In the genomic region with DNA sequence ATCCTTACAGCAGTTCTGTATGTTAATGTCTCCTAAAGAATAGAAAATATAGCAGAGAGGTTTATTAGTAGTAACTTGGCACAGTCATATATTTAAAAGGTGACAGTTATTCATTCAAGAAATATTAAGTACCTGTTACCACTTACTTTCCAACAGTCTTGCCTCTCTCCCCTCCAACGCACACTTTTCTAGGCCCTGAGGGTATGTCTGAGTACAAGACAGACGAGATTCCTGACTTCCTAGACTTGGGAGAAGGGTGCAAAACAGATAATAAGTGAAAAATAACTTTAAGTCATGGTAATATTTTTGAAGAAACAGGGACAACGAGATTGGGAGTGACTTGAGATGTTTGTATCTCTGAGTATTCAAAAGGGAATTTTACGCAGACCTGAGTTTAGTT, we compare ENCODE assay signal across 13 cellular contexts. TPM values are rescaled to one million over a fixed set of nuclear protein-coding genes. Genes with fewer than 3 reads are reported as not detected.
DNase-seq lines count a peak whose midpoint lies in the region; ATAC-seq and TF ChIP-seq lines count a peak whose summit lies in the region.
"Had no signal": no experiment of that assay in that cellular context is flagged by ENCODE, and none has a peak within 500 bp of the region (broad histone marks: within the 10 kb centered on the region; RNA-seq: fewer than 3 reads in every experiment).

No MANE protein-coding gene starts in this region.

- H3K4me3 ChIP-seq in CD4-positive, CD25-positive, alpha-beta regulatory T cell (ENCODE audit: low read depth, low read length) = no peak overlapping the region
- 0 out of 2 replicates have a peak overlapping the region, but pooled peaks have one; percentile 9 for H3K4me3 ChIP-seq in HUES48 (ENCODE audit: low read depth, low read length)
- no peak overlapping the region for H3K4me3 ChIP-seq in H7 (ENCODE audit: insufficient read depth, low read depth, low read length)

- H3K36me3 Mint-ChIP-seq in CD4-positive, CD25-positive, alpha-beta regulatory T cell = peaks cover 35% of the 10 kb centered on the region
- peaks cover 54% of the 10 kb centered on the region for H3K36me3 Mint-ChIP-seq in activated T-helper 1 cell treated with anti-CD3 and anti-CD28 coated beads, Interleukin-12 subunit alpha, Interleukin-12 subunit beta, Interleukin-2, Interleukin-4 antibody, amounts not matched to agents 30 ng/mL and 10 ng/mL and 1 ng/mL, durations not matched to agents 14 hours and 24 hours and 36 hours (ENCODE audit: low read depth)
- peaks cover 17 to 26% of the 10 kb centered on the region in 2 donors for H3K36me3 Mint-ChIP-seq in naive B cell

- H3K9ac ChIP-seq in HUES48 (ENCODE audit: low read depth, low read length) = no peak overlapping the region

- no peak for TF ChIP-seq CTCF in foreskin keratinocyte (conservative IDR thresholded peaks at IDR 0.05)

- H3K27ac ChIP-seq in CD4-positive, CD25-positive, alpha-beta regulatory T cell (ENCODE audit: insufficient read depth, low read length, poor library complexity, severe bottlenecking) = no peak overlapping the region
- H3K27ac ChIP-seq in HUES48 (ENCODE audit: low read depth, low read length) (no peak overlapping the region), foreskin keratinocyte (no peak overlapping the region)

- H3K4me1 ChIP-seq in CD4-positive, CD25-positive, alpha-beta regulatory T cell (ENCODE audit: control insufficient read depth, insufficient read depth, low read length, poor library complexity, severe bottlenecking) = peaks cover 25% of the 10 kb centered on the region
- H3K4me1 ChIP-seq in HUES48 (ENCODE audit: control insufficient read depth, insufficient read depth, low read length) (no peaks in the 10 kb centered on the region), foreskin keratinocyte (peaks cover 8% of the 10 kb centered on the region)

- H3K27me3 ChIP-seq in CD4-positive, CD25-positive, alpha-beta regulatory T cell (ENCODE audit: control insufficient read depth, insufficient read depth, low read length) = no peaks in the 10 kb centered on the region
- no peaks in the 10 kb centered on the region for H3K27me3 ChIP-seq in HUES48 (ENCODE audit: control insufficient read depth, insufficient read depth, low read length)
- no peaks in the 10 kb centered on the region for H3K27me3 ChIP-seq in H7 (ENCODE audit: control insufficient read depth, insufficient read depth, low read length)
- H3K27me3 ChIP-seq in foreskin keratinocyte = no peaks in the 10 kb centered on the region
- H3K27me3 ChIP-seq: vagina had no signal

- no peak for ATAC-seq in CD4-positive, CD25-positive, alpha-beta regulatory T cell (ENCODE audit: low read depth in 2 of 2)
- no peak for ATAC-seq in naive B cell (ENCODE audit: low read depth in 2 of 2)
- no peak for ATAC-seq in HG02588 (IDR thresholded peaks at IDR 0.05; ENCODE audit: unreplicated experiment)
- ATAC-seq in foreskin keratinocyte = no peak
- ATAC-seq: Right ventricle myocardium inferior, sciatic nerve had no signal

- intact Hi-C loops in activated T-helper 1 cell treated with anti-CD3 and anti-CD28 coated beads, Interleukin-12 subunit alpha, Interleukin-12 subunit beta, Interleukin-2, Interleukin-4 antibody, amounts not matched to agents 30 ng/mL and 10 ng/mL and 1 ng/mL, durations not matched to agents 14 hours and 24 hours and 36 hours (cut with micrococcal nuclease) = no loop called here

- no peaks in the 10 kb centered on the region for H3K9me3 Mint-ChIP-seq in CD4-positive, CD25-positive, alpha-beta regulatory T cell
- H3K9me3 Mint-ChIP-seq in activated T-helper 1 cell treated with anti-CD3 and anti-CD28 coated beads, Interleukin-12 subunit alpha, Interleukin-12 subunit beta, Interleukin-2, Interleukin-4 antibody, amounts not matched to agents 30 ng/mL and 10 ng/mL and 1 ng/mL, durations not matched to agents 14 hours and 24 hours and 36 hours = no peaks in the 10 kb centered on the region
- peaks cover 0 to 3% (median 0%) of the 10 kb centered on the region in 7 donors for H3K9me3 Mint-ChIP-seq in naive B cell

- peak overlapping the region; percentile 26 to 36 (median 32) for H3K27ac Mint-ChIP-seq in CD4-positive, CD25-positive, alpha-beta regulatory T cell
- no peak overlapping the region for H3K27ac Mint-ChIP-seq in activated T-helper 1 cell treated with anti-CD3 and anti-CD28 coated beads, Interleukin-12 subunit alpha, Interleukin-12 subunit beta, Interleukin-2, Interleukin-4 antibody, amounts not matched to agents 30 ng/mL and 10 ng/mL and 1 ng/mL, durations not matched to agents 14 hours and 24 hours and 36 hours
- H3K27ac Mint-ChIP-seq in naive B cell = peak overlapping the region in 1 of 6 donors; percentile 10

- peaks cover 24 to 70% (median 43%) of the 10 kb centered on the region in 4 donors for H3K4me1 Mint-ChIP-seq in CD4-positive, CD25-positive, alpha-beta regulatory T cell
- H3K4me1 Mint-ChIP-seq in activated T-helper 1 cell treated with anti-CD3 and anti-CD28 coated beads, Interleukin-12 subunit alpha, Interleukin-12 subunit beta, Interleukin-2, Interleukin-4 antibody, amounts not matched to agents 30 ng/mL and 10 ng/mL and 1 ng/mL, durations not matched to agents 14 hours and 24 hours and 36 hours (ENCODE audit: low read depth) = peaks cover 61% of the 10 kb centered on the region
- peaks cover 50 to 66% (median 59%) of the 10 kb centered on the region in 3 donors for H3K4me1 Mint-ChIP-seq in naive B cell

- no peaks in the 10 kb centered on the region for H3K27me3 Mint-ChIP-seq in CD4-positive, CD25-positive, alpha-beta regulatory T cell
- H3K27me3 Mint-ChIP-seq in activated T-helper 1 cell treated with anti-CD3 and anti-CD28 coated beads, Interleukin-12 subunit alpha, Interleukin-12 subunit beta, Interleukin-2, Interleukin-4 antibody, amounts not matched to agents 30 ng/mL and 10 ng/mL and 1 ng/mL, durations not matched to agents 14 hours and 24 hours and 36 hours (ENCODE audit: insufficient read depth) = no peaks in the 10 kb centered on the region
- H3K27me3 Mint-ChIP-seq in naive B cell = no peaks in the 10 kb centered on the region

- no peaks in the 10 kb centered on the region for H3K9me3 ChIP-seq in CD4-positive, CD25-positive, alpha-beta regulatory T cell (ENCODE audit: control insufficient read depth in 2 of 2, low read length in 2 of 2)
- no peaks in the 10 kb centered on the region for H3K9me3 ChIP-seq in HUES48 (ENCODE audit: control insufficient read depth, insufficient read depth, low read length)
- H3K9me3 ChIP-seq: vagina had no signal

- DNase-seq in CD4-positive, CD25-positive, alpha-beta regulatory T cell = no peak
- DNase-seq in activated T-helper 1 cell treated with anti-CD3 and anti-CD28 coated beads, Interleukin-12 subunit alpha, Interleukin-12 subunit beta, Interleukin-2, Interleukin-4 antibody, amounts not matched to agents 30 ng/mL and 10 ng/mL and 1 ng/mL, durations not matched to agents 14 hours and 24 hours and 36 hours (ENCODE audit: low spot score) = no peak
- no peak for DNase-seq in naive B cell
- DNase-seq in H7 = no peak
- no peak for DNase-seq in globus pallidus (ENCODE audit: low spot score)
- no peak for DNase-seq in foreskin keratinocyte
- DNase-seq: anterior cingulate cortex, NCI-H2171 had no signal

- peaks cover 46% of the 10 kb centered on the region for H3K36me3 ChIP-seq in CD4-positive, CD25-positive, alpha-beta regulatory T cell (ENCODE audit: control insufficient read depth, insufficient read depth, low read length)
- H3K36me3 ChIP-seq in HUES48 (ENCODE audit: control insufficient read depth, insufficient read depth, low read length) = peaks cover 54% of the 10 kb centered on the region
- H3K36me3 ChIP-seq in H7 (replicated peaks; ENCODE audit: control insufficient read depth, insufficient read depth, low read length) = peaks cover 36% of the 10 kb centered on the region

- peak overlapping the region; percentile 65 to 99 (median 96) for H3K4me3 Mint-ChIP-seq in CD4-positive, CD25-positive, alpha-beta regulatory T cell
- H3K4me3 Mint-ChIP-seq in activated T-helper 1 cell treated with anti-CD3 and anti-CD28 coated beads, Interleukin-12 subunit alpha, Interleukin-12 subunit beta, Interleukin-2, Interleukin-4 antibody, amounts not matched to agents 30 ng/mL and 10 ng/mL and 1 ng/mL, durations not matched to agents 14 hours and 24 hours and 36 hours = peak overlapping the region; percentile 97
- peak overlapping the region; percentile 63 to 100 (median 99) for H3K4me3 Mint-ChIP-seq in naive B cell

RNA-seq across cellular contexts. Expression of a gene that starts 1.6 kb away (rescaled TPM):
- total RNA-seq in CD4-positive, CD25-positive, alpha-beta regulatory T cell = 390 TPM
- polyA plus RNA-seq in CD4-positive, CD25-positive, alpha-beta regulatory T cell = 100 to 1,000 TPM; 267 to 354 (median 308) TPM
- 433 and 441 TPM in 2 replicates for total RNA-seq in activated T-helper 1 cell treated with anti-CD3 and anti-CD28 coated beads, Interleukin-12 subunit alpha, Interleukin-12 subunit beta, Interleukin-2, Interleukin-4 antibody, amounts not matched to agents 30 ng/mL and 10 ng/mL and 1 ng/mL, durations not matched to agents 14 hours and 24 hours and 36 hours
- 100 to 1,000 TPM; 260 to 316 (median 300) TPM for polyA plus RNA-seq in naive B cell (ENCODE audit: low read depth in 6 of 6)
- 652 and 748 TPM in 2 replicates for total RNA-seq in H7 (2014; rRNA removed; shearing (Covaris generic))
- total RNA-seq in foreskin keratinocyte = 346 and 417 TPM in 2 replicates
- polyA plus RNA-seq in foreskin keratinocyte = 386 and 396 TPM in 2 replicates

RNA-seq across cellular contexts. Expression of a gene that starts 6.7 kb away (rescaled TPM):
- total RNA-seq in CD4-positive, CD25-positive, alpha-beta regulatory T cell = 18.8 TPM
- polyA plus RNA-seq in CD4-positive, CD25-positive, alpha-beta regulatory T cell = 10 to 100 TPM; 15.4 to 21.4 (median 19.8) TPM
- 29.9 and 30.1 TPM in 2 replicates for total RNA-seq in activated T-helper 1 cell treated with anti-CD3 and anti-CD28 coated beads, Interleukin-12 subunit alpha, Interleukin-12 subunit beta, Interleukin-2, Interleukin-4 antibody, amounts not matched to agents 30 ng/mL and 10 ng/mL and 1 ng/mL, durations not matched to agents 14 hours and 24 hours and 36 hours
- 10 to 100 TPM in 4 of 6 donors, 1 to 10 TPM in 2; 2.6 to 19.3 (median 14.4) TPM for polyA plus RNA-seq in naive B cell (ENCODE audit: low read depth in 6 of 6)
- 16.9 and 25.2 TPM in 2 replicates for total RNA-seq in H7 (2014; rRNA removed; shearing (Covaris generic))
- 19.7 and 20.6 TPM in 2 replicates for total RNA-seq in foreskin keratinocyte
- polyA plus RNA-seq in foreskin keratinocyte = 21.1 and 22.7 TPM in 2 replicates

RNA-seq across cellular contexts. Expression of a gene that starts 27.6 kb away (rescaled TPM):
- not detected for total RNA-seq in CD4-positive, CD25-positive, alpha-beta regulatory T cell
- polyA plus RNA-seq in CD4-positive, CD25-positive, alpha-beta regulatory T cell = not detected
- 0.24 TPM in 1 of 2 replicates, not detected in the other for total RNA-seq in activated T-helper 1 cell treated with anti-CD3 and anti-CD28 coated beads, Interleukin-12 subunit alpha, Interleukin-12 subunit beta, Interleukin-2, Interleukin-4 antibody, amounts not matched to agents 30 ng/mL and 10 ng/mL and 1 ng/mL, durations not matched to agents 14 hours and 24 hours and 36 hours
- polyA plus RNA-seq in naive B cell (ENCODE audit: low read depth in 6 of 6) = not detected
- total RNA-seq in H7 (2014; rRNA removed; shearing (Covaris generic)) = not detected in 2 replicates
- total RNA-seq in foreskin keratinocyte = not detected in 2 replicates
- polyA plus RNA-seq in foreskin keratinocyte = not detected in 2 replicates
- total RNA-seq: Right ventricle myocardium inferior, sciatic nerve, vagina had no signal

RNA-seq across cellular contexts. Expression of a gene that starts 43.1 kb away (rescaled TPM):
- 0.72 TPM for total RNA-seq in CD4-positive, CD25-positive, alpha-beta regulatory T cell
- 1 to 10 TPM in 3 of 4 donors, under 1 TPM in 1; 0.45 to 2.0 (median 1.4) TPM for polyA plus RNA-seq in CD4-positive, CD25-positive, alpha-beta regulatory T cell
- total RNA-seq in activated T-helper 1 cell treated with anti-CD3 and anti-CD28 coated beads, Interleukin-12 subunit alpha, Interleukin-12 subunit beta, Interleukin-2, Interleukin-4 antibody, amounts not matched to agents 30 ng/mL and 10 ng/mL and 1 ng/mL, durations not matched to agents 14 hours and 24 hours and 36 hours = 28.5 and 28.9 TPM in 2 replicates
- polyA plus RNA-seq in naive B cell (ENCODE audit: low read depth in 6 of 6) (not detected), foreskin keratinocyte (20.8 and 22.9 TPM in 2 replicates)
- total RNA-seq in H7 (2014; rRNA removed; shearing (Covaris generic)) = 35.1 and 45.0 TPM in 2 replicates
- total RNA-seq in foreskin keratinocyte = 17.5 and 20.1 TPM in 2 replicates

RNA-seq across cellular contexts. Expression of a gene that starts 55.3 kb away (rescaled TPM):
- total RNA-seq in CD4-positive, CD25-positive, alpha-beta regulatory T cell = 25.2 TPM
- 1 to 10 TPM; 1.1 to 2.4 (median 1.7) TPM for polyA plus RNA-seq in CD4-positive, CD25-positive, alpha-beta regulatory T cell
- total RNA-seq in activated T-helper 1 cell treated with anti-CD3 and anti-CD28 coated beads, Interleukin-12 subunit alpha, Interleukin-12 subunit beta, Interleukin-2, Interleukin-4 antibody, amounts not matched to agents 30 ng/mL and 10 ng/mL and 1 ng/mL, durations not matched to agents 14 hours and 24 hours and 36 hours = 27.3 and 31.1 TPM in 2 replicates
- polyA plus RNA-seq in naive B cell (ENCODE audit: low read depth in 6 of 6) (1 to 10 TPM; 2.6 to 8.0 (median 3.1) TPM), foreskin keratinocyte (63.8 and 76.6 TPM in 2 replicates)
- total RNA-seq in H7 (2014; rRNA removed; shearing (Covaris generic)) = 28.2 and 29.8 TPM in 2 replicates
- 112 and 123 TPM in 2 replicates for total RNA-seq in foreskin keratinocyte
